12 cellular contexts compared by ENCODE assay signal in the genomic region with DNA sequence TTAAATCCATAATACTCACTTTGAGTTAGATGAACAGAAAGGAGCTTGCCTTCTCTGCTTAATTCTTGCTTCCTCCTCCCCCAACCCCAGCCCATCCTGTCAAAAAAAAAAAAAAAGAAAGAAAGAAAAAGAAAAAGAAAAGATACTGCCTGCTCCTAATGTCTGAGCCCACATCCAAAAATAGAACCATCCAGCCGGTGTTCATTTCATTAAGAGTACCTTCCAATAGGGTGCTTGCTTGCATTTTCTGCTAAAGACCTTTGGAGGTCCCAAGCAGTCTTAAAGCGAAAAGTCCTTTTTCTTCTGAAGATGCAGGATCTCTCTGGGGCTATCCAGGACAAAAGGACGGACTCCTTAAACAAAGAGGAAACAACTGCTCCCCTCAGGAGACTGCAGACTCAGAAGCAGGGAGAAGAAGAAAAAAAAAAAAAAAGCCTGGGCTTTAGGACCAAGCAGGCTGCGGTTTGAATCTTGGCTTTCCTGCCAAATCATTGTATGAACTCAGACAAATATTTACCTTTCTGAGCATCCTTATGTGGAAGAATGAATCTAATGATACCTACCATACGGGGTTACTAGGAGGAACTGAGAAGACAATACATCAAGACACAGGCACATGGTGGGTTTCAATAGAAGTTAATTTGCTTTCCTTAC.
DNase-seq lines count a peak whose midpoint lies in the region; ATAC-seq and TF ChIP-seq lines count a peak whose summit lies in the region.
"Had no signal": no experiment of that assay in that cellular context is flagged by ENCODE, and none has a peak within 500 bp of the region (broad histone marks: within the 10 kb centered on the region; RNA-seq: fewer than 3 reads in every experiment).

No MANE protein-coding gene starts in this region.

- no peaks in the 10 kb centered on the region for H3K27me3 ChIP-seq in cardiac muscle cell
- no peaks in the 10 kb centered on the region for H3K27me3 ChIP-seq in right atrium auricular region
- H3K27me3 ChIP-seq in CD8-positive, alpha-beta T cell (ENCODE audit: insufficient read depth, low read length): no peaks in the 10 kb centered on the region
- H3K27me3 ChIP-seq: tibial nerve had no signal

- H3K4me3 ChIP-seq in cardiac muscle cell (peak overlapping the region; percentile 11), right atrium auricular region (no peak overlapping the region)
- no peak overlapping the region for H3K4me3 ChIP-seq in CD8-positive, alpha-beta T cell (ENCODE audit: low read depth, low read length)
- H3K4me3 ChIP-seq: tibial nerve had no signal

- TF ChIP-seq CTCF in cardiac muscle cell (IDR thresholded peaks at IDR 0.05; ENCODE audit: low read depth, low read length) (no peak), right atrium auricular region (IDR thresholded peaks at IDR 0.05) (no peak), chondrocyte (IDR thresholded peaks at IDR 0.05) (no peak)
- no peak for TF ChIP-seq CTCF in CD8-positive, alpha-beta T cell (IDR thresholded peaks at IDR 0.05)

- no peaks in the 10 kb centered on the region for H3K9me3 ChIP-seq in cardiac muscle cell (ENCODE audit: low read depth)
- H3K9me3 ChIP-seq in right atrium auricular region: no peaks in the 10 kb centered on the region
- H3K9me3 ChIP-seq in CD8-positive, alpha-beta T cell (ENCODE audit: low read length): no peaks in the 10 kb centered on the region
- H3K9me3 ChIP-seq: tibial nerve had no signal

- H3K27ac ChIP-seq in cardiac muscle cell: no peak overlapping the region
- peak overlapping the region in 1 of 2 donors; percentile 23 for H3K27ac ChIP-seq in right atrium auricular region
- no peak overlapping the region for H3K27ac ChIP-seq in CD8-positive, alpha-beta T cell (ENCODE audit: low read depth, low read length)
- H3K27ac ChIP-seq: RWPE1 had no signal

- CTCF ChIA-PET in CD8-positive, alpha-beta T cell (lab: Charles Lee): no interaction called here

- intact Hi-C loops in CD8-positive, alpha-beta T cell (cut with DNase I, micrococcal nuclease): no loop called here

- POLR2A ChIA-PET in CD8-positive, alpha-beta T cell (lab: Charles Lee): no interaction called here

- H3K4me1 Mint-ChIP-seq in chondrocyte (ENCODE audit: low read depth): peaks cover 19% of the 10 kb centered on the region
- H3K4me1 Mint-ChIP-seq in CD8-positive, alpha-beta T cell (ENCODE audit: low read depth): no peaks in the 10 kb centered on the region

- DNase-seq in cardiac muscle cell (ENCODE audit: low read depth in 1 of 2, low spot score in 1 of 2): peak in 1 of 2 donors; percentile 55
- DNase-seq in right atrium auricular region (ENCODE audit: low spot score): no peak
- DNase-seq in iPS-NIHi11 (ENCODE audit: low spot score): peak; percentile 54
- DNase-seq in chondrocyte (ENCODE audit: low spot score): no peak
- no peak for DNase-seq in CD8-positive, alpha-beta T cell
- DNase-seq: activated CD8-positive, alpha-beta memory T cell treated with anti-CD3 and anti-CD28 coated beads, Interleukin-2, amount 50 U/mL, for 4 hours; NCI-H1930 had no signal

- no peaks in the 10 kb centered on the region for H3K36me3 Mint-ChIP-seq in chondrocyte (ENCODE audit: low read depth)
- H3K36me3 Mint-ChIP-seq in CD8-positive, alpha-beta T cell: no peaks in the 10 kb centered on the region

- H3K27ac Mint-ChIP-seq in chondrocyte (ENCODE audit: unreplicated experiment): no peak overlapping the region
- no peak overlapping the region for H3K27ac Mint-ChIP-seq in CD8-positive, alpha-beta T cell

- H3K36me3 ChIP-seq in cardiac muscle cell (no peaks in the 10 kb centered on the region), right atrium auricular region (no peaks in the 10 kb centered on the region)
- no peaks in the 10 kb centered on the region for H3K36me3 ChIP-seq in CD8-positive, alpha-beta T cell (ENCODE audit: insufficient read depth, low read length)
- H3K36me3 ChIP-seq: tibial nerve had no signal

- H3K27me3 Mint-ChIP-seq in chondrocyte (ENCODE audit: low read depth): no peaks in the 10 kb centered on the region
- H3K27me3 Mint-ChIP-seq in CD8-positive, alpha-beta T cell (ENCODE audit: low read depth): no peaks in the 10 kb centered on the region

- H3K4me1 ChIP-seq in cardiac muscle cell (ENCODE audit: low read depth) (peaks cover 52% of the 10 kb centered on the region), right atrium auricular region (peaks cover 0 to 62% of the 10 kb centered on the region in 2 donors)
- no peaks in the 10 kb centered on the region for H3K4me1 ChIP-seq in CD8-positive, alpha-beta T cell (ENCODE audit: insufficient read depth, low read length)

- H3K4me3 Mint-ChIP-seq in chondrocyte (ENCODE audit: unreplicated experiment): no peak overlapping the region
- H3K4me3 Mint-ChIP-seq in CD8-positive, alpha-beta T cell: no peak overlapping the region

- no peaks in the 10 kb centered on the region for H3K9me3 Mint-ChIP-seq in chondrocyte (ENCODE audit: low read depth)
- no peaks in the 10 kb centered on the region for H3K9me3 Mint-ChIP-seq in CD8-positive, alpha-beta T cell

- ATAC-seq in SK-N-SH treated with all-trans-retinoic acid at 6 μM for 48 hours (peak; percentile 9), GM19324 (IDR thresholded peaks at IDR 0.05; ENCODE audit: low FRiP score, unreplicated experiment) (no peak), GM18511 (IDR thresholded peaks at IDR 0.05; ENCODE audit: unreplicated experiment) (no peak)
- ATAC-seq in CD8-positive, alpha-beta T cell: no peak

TF ChIP-seq in SK-N-SH treated with all-trans-retinoic acid at 6 μM for 48 hours, 23 proteins besides CTCF, POLR2A, EP300 and RAD21:
- TF ChIP-seq BACH2 (CRISPR knock-in tag; IDR thresholded peaks at IDR 0.05; ENCODE audit: borderline replicate concordance) (no peak), ARNTL (CRISPR knock-in tag; IDR thresholded peaks at IDR 0.05; ENCODE audit: borderline replicate concordance, low read depth) (no peak)
- TF ChIP-seq, protein P1, sequence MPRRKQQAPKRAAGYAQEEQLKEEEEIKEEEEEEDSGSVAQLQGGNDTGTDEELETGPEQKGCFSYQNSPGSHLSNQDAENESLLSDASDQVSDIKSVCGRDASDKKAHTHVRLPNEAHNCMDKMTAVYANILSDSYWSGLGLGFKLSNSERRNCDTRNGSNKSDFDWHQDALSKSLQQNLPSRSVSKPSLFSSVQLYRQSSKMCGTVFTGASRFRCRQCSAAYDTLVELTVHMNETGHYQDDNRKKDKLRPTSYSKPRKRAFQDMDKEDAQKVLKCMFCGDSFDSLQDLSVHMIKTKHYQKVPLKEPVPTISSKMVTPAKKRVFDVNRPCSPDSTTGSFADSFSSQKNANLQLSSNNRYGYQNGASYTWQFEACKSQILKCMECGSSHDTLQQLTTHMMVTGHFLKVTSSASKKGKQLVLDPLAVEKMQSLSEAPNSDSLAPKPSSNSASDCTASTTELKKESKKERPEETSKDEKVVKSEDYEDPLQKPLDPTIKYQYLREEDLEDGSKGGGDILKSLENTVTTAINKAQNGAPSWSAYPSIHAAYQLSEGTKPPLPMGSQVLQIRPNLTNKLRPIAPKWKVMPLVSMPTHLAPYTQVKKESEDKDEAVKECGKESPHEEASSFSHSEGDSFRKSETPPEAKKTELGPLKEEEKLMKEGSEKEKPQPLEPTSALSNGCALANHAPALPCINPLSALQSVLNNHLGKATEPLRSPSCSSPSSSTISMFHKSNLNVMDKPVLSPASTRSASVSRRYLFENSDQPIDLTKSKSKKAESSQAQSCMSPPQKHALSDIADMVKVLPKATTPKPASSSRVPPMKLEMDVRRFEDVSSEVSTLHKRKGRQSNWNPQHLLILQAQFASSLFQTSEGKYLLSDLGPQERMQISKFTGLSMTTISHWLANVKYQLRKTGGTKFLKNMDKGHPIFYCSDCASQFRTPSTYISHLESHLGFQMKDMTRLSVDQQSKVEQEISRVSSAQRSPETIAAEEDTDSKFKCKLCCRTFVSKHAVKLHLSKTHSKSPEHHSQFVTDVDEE (CRISPR knock-in tag; IDR thresholded peaks at IDR 0.05): no peak
- TF ChIP-seq, protein P2, sequence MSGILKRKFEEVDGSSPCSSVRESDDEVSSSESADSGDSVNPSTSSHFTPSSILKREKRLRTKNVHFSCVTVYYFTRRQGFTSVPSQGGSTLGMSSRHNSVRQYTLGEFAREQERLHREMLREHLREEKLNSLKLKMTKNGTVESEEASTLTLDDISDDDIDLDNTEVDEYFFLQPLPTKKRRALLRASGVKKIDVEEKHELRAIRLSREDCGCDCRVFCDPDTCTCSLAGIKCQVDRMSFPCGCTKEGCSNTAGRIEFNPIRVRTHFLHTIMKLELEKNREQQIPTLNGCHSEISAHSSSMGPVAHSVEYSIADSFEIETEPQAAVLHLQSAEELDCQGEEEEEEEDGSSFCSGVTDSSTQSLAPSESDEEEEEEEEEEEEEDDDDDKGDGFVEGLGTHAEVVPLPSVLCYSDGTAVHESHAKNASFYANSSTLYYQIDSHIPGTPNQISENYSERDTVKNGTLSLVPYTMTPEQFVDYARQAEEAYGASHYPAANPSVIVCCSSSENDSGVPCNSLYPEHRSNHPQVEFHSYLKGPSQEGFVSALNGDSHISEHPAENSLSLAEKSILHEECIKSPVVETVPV (CRISPR knock-in tag; IDR thresholded peaks at IDR 0.05): no peak
